ENCODE assay signal across 11 cellular contexts in genomic region chr6:11139051-11139960, GRCh38. TPM values are rescaled to one million over a fixed set of nuclear protein-coding genes. Genes with fewer than 3 reads are reported as not detected.
DNase-seq lines count a peak whose midpoint lies in the region; ATAC-seq and TF ChIP-seq lines count a peak whose summit lies in the region.
"Had no signal": no experiment of that assay in that cellular context is flagged by ENCODE, and none has a peak within 500 bp of the region (broad histone marks: within the 10 kb centered on the region; RNA-seq: fewer than 3 reads in every experiment).

No MANE protein-coding gene starts in this region.

- H3K9me3 ChIP-seq in fibroblast of lung (ENCODE audit: control insufficient read depth, insufficient read depth, low read depth, low read length) (no peaks in the 10 kb centered on the region), esophagus squamous epithelium (no peaks in the 10 kb centered on the region)

- peaks cover 0 to 5% (median 0%) of the 10 kb centered on the region in 7 donors for H3K9me3 Mint-ChIP-seq in CD14-positive monocyte
- H3K9me3 Mint-ChIP-seq: CD8-positive, alpha-beta T cell had no signal

- DNase-seq in CD14-positive monocyte (ENCODE audit: low spot score) (peak; percentile 53), GM20000 (ENCODE audit: low spot score) (peak; percentile 34), NCI-H226 (peak; percentile 93), fibroblast of lung (ENCODE audit: low read depth in 2 of 2) (peak; percentile 6 to 61), T-helper 9 cell (no peak), esophagus squamous epithelium (lab: John Stamatoyannopoulos, UW) (no peak), DMS153 (lab: John Stamatoyannopoulos, UW) (no peak)
- DNase-seq: CD8-positive, alpha-beta T cell; T-helper 2 cell had no signal

- no peak for TF ChIP-seq POLR2A in esophagus squamous epithelium (IDR thresholded peaks at IDR 0.05)

- 44 to 54% methylated on average over 3 of the region's 3 CpGs for WGBS in esophagus squamous epithelium, 2 donors

- H3K27me3 Mint-ChIP-seq in CD14-positive monocyte (ENCODE audit: low read depth in 3 of 3): no peaks in the 10 kb centered on the region

- H3K4me2 ChIP-seq in fibroblast of lung (ENCODE audit: extremely low read depth, insufficient read depth, low read length): no peak overlapping the region

- H4K20me1 ChIP-seq in fibroblast of lung (ENCODE audit: control insufficient read depth, extremely low read depth, insufficient read depth, low read length): no peaks in the 10 kb centered on the region

- peaks cover 39% of the 10 kb centered on the region for H3K4me1 Mint-ChIP-seq in CD14-positive monocyte

- no peak overlapping the region for H3K4me3 Mint-ChIP-seq in CD14-positive monocyte
- H3K4me3 Mint-ChIP-seq: CD8-positive, alpha-beta T cell had no signal

- TF ChIP-seq CTCF in CD14-positive monocyte (IDR thresholded peaks at IDR 0.05) (no peak), GM20000 (IDR thresholded peaks at IDR 0.05; ENCODE audit: extremely low read depth, missing control alignments) (no peak), fibroblast of lung (conservative IDR thresholded peaks at IDR 0.05 in 1 of 2, IDR thresholded peaks at IDR 0.05 in 1 of 2; ENCODE audit: low read depth in 1 of 2, low read length in 2 of 2) (no peak), esophagus squamous epithelium (IDR thresholded peaks at IDR 0.05) (no peak)

- no peaks in the 10 kb centered on the region for H3K79me2 ChIP-seq in fibroblast of lung (ENCODE audit: control insufficient read depth, insufficient read depth, low read length)

- ATAC-seq in GM18519 (IDR thresholded peaks at IDR 0.05; ENCODE audit: low FRiP score, unreplicated experiment): no peak
- ATAC-seq: CD8-positive, alpha-beta T cell had no signal

- peak overlapping the region in 4 of 7 donors; percentile 46 to 76 (median 59) for H3K27ac Mint-ChIP-seq in CD14-positive monocyte
- H3K27ac Mint-ChIP-seq: CD8-positive, alpha-beta T cell had no signal

- H3K36me3 ChIP-seq in fibroblast of lung (ENCODE audit: control insufficient read depth, insufficient read depth, low read length) (peaks cover 3% of the 10 kb centered on the region), esophagus squamous epithelium (peaks cover 0 to 22% (median 9%) of the 10 kb centered on the region in 3 donors)

- intact Hi-C loops in CD14-positive monocyte (cut with micrococcal nuclease) (no loop called here), esophagus squamous epithelium (cut with DNase I) (no loop called here)

- H3K27ac ChIP-seq in fibroblast of lung (ENCODE audit: insufficient read depth, low read length) (no peak overlapping the region), esophagus squamous epithelium (peak overlapping the region in 2 of 4 donors; percentile 16 to 19)

- H3K4me1 ChIP-seq in fibroblast of lung (ENCODE audit: control insufficient read depth, extremely low read depth, insufficient read depth, low read length) (peaks cover 3% of the 10 kb centered on the region), esophagus squamous epithelium (peaks cover 4 to 25% (median 7%) of the 10 kb centered on the region in 3 donors)

- H2AFZ ChIP-seq in fibroblast of lung (ENCODE audit: low read length): no peak overlapping the region

- no peak overlapping the region for H3K4me3 ChIP-seq in fibroblast of lung (replicated peaks in 1 of 4; ENCODE audit: control extremely low read depth in 1 of 4, insufficient read depth in 1 of 4, low read depth in 3 of 4, low read length in 4 of 4)
- no peak overlapping the region for H3K4me3 ChIP-seq in esophagus squamous epithelium

- no peak overlapping the region for H3K9ac ChIP-seq in fibroblast of lung (ENCODE audit: insufficient read depth, low read length)

- H3K36me3 Mint-ChIP-seq in CD14-positive monocyte: peaks cover 19 to 22% of the 10 kb centered on the region in 2 donors

- H3K27me3 ChIP-seq in fibroblast of lung (ENCODE audit: control insufficient read depth, insufficient read depth, low read length) (no peaks in the 10 kb centered on the region), esophagus squamous epithelium (no peaks in the 10 kb centered on the region)

RNA-seq across cellular contexts. Expression of gene ERVFRD-1, which starts 27.8 kb away (rescaled TPM):
- polyA plus RNA-seq in CD14-positive monocyte (under 1 TPM; 0.05 to 0.06 TPM), fibroblast of lung (not detected in 2 replicates)
- total RNA-seq in fibroblast of lung (not detected in 2 replicates), esophagus squamous epithelium (under 1 TPM in 1 of 4 donors, not detected in 3; 0.76 TPM)
- not detected in 2 replicates for polyA plus RNA-seq in fibroblast of lung (2012)
- not detected in 2 replicates for polyA minus RNA-seq in fibroblast of lung (ENCODE audit: low replicate concordance)
- total RNA-seq: CD8-positive, alpha-beta T cell; urinary bladder had no signal

RNA-seq across cellular contexts. Expression of gene SMIM13, which starts 45.7 kb away (rescaled TPM):
- polyA plus RNA-seq in CD14-positive monocyte (1 to 10 TPM; 1.4 to 3.4 TPM), fibroblast of lung (4.6 and 6.9 TPM in 2 replicates)
- total RNA-seq in fibroblast of lung (6.7 and 7.4 TPM in 2 replicates), esophagus squamous epithelium (1 to 10 TPM; 3.8 to 7.4 (median 6.3) TPM)
- 6.8 and 8.7 TPM in 2 replicates for polyA plus RNA-seq in fibroblast of lung (2012)
- polyA minus RNA-seq in fibroblast of lung (ENCODE audit: low replicate concordance): 0.26 TPM in 1 of 2 replicates, not detected in the other

Comparison
In these comparisons a context has a peak if more than half of its experiments do, and no peak if none do; other contexts are left out.
1. DNase-seq: peak in CD14-positive monocyte (single experiment), GM20000 (single experiment), NCI-H226 (single experiment) and fibroblast of lung (2 of 2); none in T-helper 9 cell (single experiment), esophagus squamous epithelium (single experiment) and DMS153 (single experiment).